In genomic region chr9:83106772-83107171, GRCh38 we compare ENCODE assay signal across 7 cellular contexts. TPM values are rescaled to one million over a fixed set of nuclear protein-coding genes. Genes with fewer than 3 reads are reported as not detected.
"Had no signal": no experiment of that assay in that cellular context is flagged by ENCODE, and none has a peak within 500 bp of the region (broad histone marks: within the 10 kb centered on the region; RNA-seq: fewer than 3 reads in every experiment).

No MANE protein-coding gene starts in this region.

- ATAC-seq: HepG2, K562 had no signal

- DNase-seq: IMR-90, KBM-7 had no signal

- FAIRE-seq: HepG2, HTR-8/SVneo, K562 had no signal

- H3K27ac ChIP-seq: HL-60 had no signal

- H3K4me3 ChIP-seq: K562 had no signal

RNA-seq across cellular contexts. Expression of gene RASEF, which starts 43.8 kb away (rescaled TPM):
- polyA plus RNA-seq: HepG2, IgD-negative memory B cell had no signal
